ENCODE assay signal across 9 cellular contexts in genomic region chr3:134363381-134363755, GRCh38. TPM values are rescaled to one million over a fixed set of nuclear protein-coding genes. Genes with fewer than 3 reads are reported as not detected.
DNase-seq lines count a peak whose midpoint lies in the region; ATAC-seq, FAIRE-seq and TF ChIP-seq lines count a peak whose summit lies in the region.
"Had no signal": no experiment of that assay in that cellular context is flagged by ENCODE, and none has a peak within 500 bp of the region (broad histone marks: within the 10 kb centered on the region; RNA-seq: fewer than 3 reads in every experiment).

No MANE protein-coding gene starts in this region.

- H3K27me3 ChIP-seq in BJ (ENCODE audit: control insufficient read depth, insufficient read depth, low read length) (no peaks in the 10 kb centered on the region), NT2/D1 (ENCODE audit: insufficient read depth, insufficient read length) (no peaks in the 10 kb centered on the region), esophagus squamous epithelium (no peaks in the 10 kb centered on the region), osteoblast (ENCODE audit: insufficient read depth, low read length) (no peaks in the 10 kb centered on the region)

- CTCF ChIA-PET in BJ (lab: Yijun Ruan, JAX): interaction anchor here (0.6 to 3.4 kb wide), 13 partner anchors 10 to 122 kb away, joined by 3 to 41 read pairs (median 4); partner anchors contain the start of genes AMOTL2, ANAPC13 and CEP63

- H3K4me3 ChIP-seq in BJ (ENCODE audit: low read depth, low read length) (peak overlapping the region; percentile 24; the same call in 1 of the 2 replicates), NT2/D1 (ENCODE audit: insufficient read length, low read depth) (no peak overlapping the region), esophagus squamous epithelium (peak overlapping the region in 3 of 4 donors; percentile 24 to 58 (median 37)), osteoblast (ENCODE audit: insufficient read depth, low read length) (no peak overlapping the region)

- peaks cover 82% of the 10 kb centered on the region for H3K36me3 ChIP-seq in BJ (ENCODE audit: control insufficient read depth, insufficient read depth, low read length)
- H3K36me3 ChIP-seq in NT2/D1 (ENCODE audit: insufficient read depth, insufficient read length, low read length): peaks cover 94% of the 10 kb centered on the region
- peaks cover 60 to 92% (median 71%) of the 10 kb centered on the region in 3 donors for H3K36me3 ChIP-seq in esophagus squamous epithelium
- H3K36me3 ChIP-seq in osteoblast (ENCODE audit: insufficient read depth, low read length): peaks cover 96% of the 10 kb centered on the region

- H2AFZ ChIP-seq in osteoblast (ENCODE audit: low read length): no peak overlapping the region

- TF ChIP-seq POLR2A in esophagus squamous epithelium (IDR thresholded peaks at IDR 0.05) (no peak), H54 (IDR thresholded peaks at IDR 0.05; ENCODE audit: low read depth, low read length) (no peak)

- H3K9me3 ChIP-seq in NT2/D1 (ENCODE audit: insufficient read depth, low read length) (no peaks in the 10 kb centered on the region), esophagus squamous epithelium (no peaks in the 10 kb centered on the region), osteoblast (ENCODE audit: low read depth, low read length) (no peaks in the 10 kb centered on the region)

- H3K4me2 ChIP-seq in osteoblast (ENCODE audit: insufficient read depth, low read length): peak overlapping the region; percentile 23

- H4K20me1 ChIP-seq in osteoblast (ENCODE audit: insufficient read depth, low read length): peaks cover 59% of the 10 kb centered on the region

- 72 to 100% methylated on average over 1 to 2 of the region's 3 CpGs for WGBS in esophagus squamous epithelium, 2 donors

- intact Hi-C loops in esophagus squamous epithelium (cut with DNase I): no loop called here

- no peak for FAIRE-seq in H54 (lab: Jason Lieb, UNC)

- peak overlapping the region; percentile 82 to 100 (median 92) for H3K27ac ChIP-seq in esophagus squamous epithelium
- H3K27ac ChIP-seq in osteoblast (ENCODE audit: low read depth, low read length): peak overlapping the region; percentile 84

- TF ChIP-seq CTCF in BJ (IDR thresholded peaks at IDR 0.05; ENCODE audit: insufficient read depth, low read depth, low read length) (peak; percentile 20; the same call in 1 of the 2 replicates), esophagus squamous epithelium (IDR thresholded peaks at IDR 0.05) (no peak), osteoblast (IDR thresholded peaks at IDR 0.05; ENCODE audit: extremely low read depth, low read depth, low read length) (no peak)

- POLR2A ChIA-PET in BJ (lab: Charles Lee): interaction anchor here (0.6 to 2.4 kb wide), 11 partner anchors 9 to 119 kb away, joined by 4 to 24 read pairs (median 7); partner anchors contain the start of gene AMOTL2

- H3K79me2 ChIP-seq in osteoblast (ENCODE audit: insufficient read depth, low read length): peaks cover 66% of the 10 kb centered on the region

- peak overlapping the region; percentile 62 for H3K9ac ChIP-seq in NT2/D1 (ENCODE audit: insufficient read length, low read depth)

- DNase-seq in BJ (ENCODE audit: low read depth) (no peak), NT2/D1 (ENCODE audit: low read depth, low spot score) (no peak), esophagus squamous epithelium (lab: John Stamatoyannopoulos, UW) (no peak), osteoblast (ENCODE audit: insufficient read length, low spot score, missing footprints) (peak; percentile 83), H54 (ENCODE audit: insufficient read length, low spot score) (no peak), DMS53 treated with DMSO at 0.1 percent for 48 hours (lab: John Stamatoyannopoulos, UW; ENCODE audit: unreplicated experiment) (no peak)
- no peak for DNase-seq in stimulated activated CD4-positive, alpha-beta T cell treated with anti-CD3 and anti-CD28 coated beads, Interleukin-4, amount 100 ng/mL, for 4 hours
- DNase-seq: NCI-H1694 had no signal

- H3K4me1 ChIP-seq in NT2/D1 (ENCODE audit: insufficient read depth, insufficient read length) (peaks cover 58% of the 10 kb centered on the region), esophagus squamous epithelium (peaks cover 42 to 100% (median 86%) of the 10 kb centered on the region in 3 donors), osteoblast (ENCODE audit: insufficient read depth, low read length) (peaks cover 97% of the 10 kb centered on the region)

- no peak for ATAC-seq in GM19395 (IDR thresholded peaks at IDR 0.05; ENCODE audit: unreplicated experiment)

RNA-seq across cellular contexts. Expression of gene AMOTL2, which starts 10.9 kb away (rescaled TPM):
- 122 and 199 TPM in 2 replicates for polyA plus RNA-seq in BJ (2011; rRNA removed)
- polyA minus RNA-seq in BJ (2011; rRNA and poly(A)+ RNA removed): 180 and 200 TPM in 2 replicates
- total RNA-seq in esophagus squamous epithelium: 10 to 100 TPM; 54.5 to 99.0 (median 59.1) TPM
- total RNA-seq in osteoblast: 205 and 300 TPM in 2 replicates

Comparison
In these comparisons a context has a peak if more than half of its experiments do, and no peak if none do; other contexts are left out.
1. H3K4me3 ChIP-seq: peak in BJ (single experiment) and esophagus squamous epithelium (3 of 4); none in NT2/D1 (single experiment) and osteoblast (single experiment).